Comparison of ENCODE assay signal across 9 cellular contexts in genomic region chr1:3610165-3610822, GRCh38. TPM values are rescaled to one million over a fixed set of nuclear protein-coding genes. Genes with fewer than 3 reads are reported as not detected.
A peak's percentile ranks its signal among the peaks of the same experiment; 100 is the strongest.
DNase-seq lines count a peak whose midpoint lies in the region; ATAC-seq and TF ChIP-seq lines count a peak whose summit lies in the region.
"Had no signal": no experiment of that assay in that cellular context is flagged by ENCODE, and none has a peak within 500 bp of the region (broad histone marks: within the 10 kb centered on the region; RNA-seq: fewer than 3 reads in every experiment).

No MANE protein-coding gene starts in this region.

- 6 to 15% (median 11%) methylated on average over 12 to 19 of the region's 19 CpGs for WGBS in spleen, 5 donors

- DNase-seq in activated CD4-positive, alpha-beta memory T cell treated with anti-CD3 and anti-CD28 coated beads for 36 hours, result no peak
- no peak for DNase-seq in activated CD4-positive, alpha-beta memory T cell treated with anti-CD3 and anti-CD28 coated beads, Interleukin-2, amount 10 ng/mL, durations not matched to agents 7 days and 5 days
- peak; percentile 89 for DNase-seq in NCI-H446 treated with DMSO at 0.1 percent for 48 hours (lab: John Stamatoyannopoulos, UW)
- peak; percentile 21 for DNase-seq in fibroblast of mammary gland (ENCODE audit: low read depth)
- DNase-seq in spleen, result no peak
- no peak for DNase-seq in NCI-H1930 (lab: John Stamatoyannopoulos, UW)
- DNase-seq in NAMALWA (ENCODE audit: low spot score), result no peak
- DNase-seq: C1 segment of cervical spinal cord had no signal

- no peak overlapping the region for H3K27ac Mint-ChIP-seq in activated CD4-positive, alpha-beta memory T cell treated with anti-CD3 and anti-CD28 coated beads for 36 hours
- no peak overlapping the region for H3K27ac Mint-ChIP-seq in activated CD4-positive, alpha-beta memory T cell treated with anti-CD3 and anti-CD28 coated beads, Interleukin-2, amount 10 ng/mL, durations not matched to agents 7 days and 5 days

- no peak overlapping the region for H3K4me3 ChIP-seq in fibroblast of mammary gland (ENCODE audit: control insufficient read depth, low read depth, low read length)
- H3K4me3 ChIP-seq in spleen, result peak overlapping the region in 7 of 8 donors; percentile 31 to 75 (median 45)

- TF ChIP-seq CTCF in fibroblast of mammary gland (conservative IDR thresholded peaks at IDR 0.05; ENCODE audit: control insufficient read depth, insufficient read depth, low read depth, low read length) (no peak), spleen (IDR thresholded peaks at IDR 0.05 in 8 of 11, conservative IDR thresholded peaks at IDR 0.05 in 3 of 11) (no peak)

- peaks cover 7% of the 10 kb centered on the region for H3K4me1 Mint-ChIP-seq in activated CD4-positive, alpha-beta memory T cell treated with anti-CD3 and anti-CD28 coated beads for 36 hours (ENCODE audit: low read depth)
- peaks cover 1% of the 10 kb centered on the region for H3K4me1 Mint-ChIP-seq in activated CD4-positive, alpha-beta memory T cell treated with anti-CD3 and anti-CD28 coated beads, Interleukin-2, amount 10 ng/mL, durations not matched to agents 7 days and 5 days

- no peak for TF ChIP-seq POLR2A in spleen (IDR thresholded peaks at IDR 0.05)

- no peak overlapping the region for H3K27ac ChIP-seq in spleen

- peak overlapping the region; percentile 18 for H3K4me3 Mint-ChIP-seq in activated CD4-positive, alpha-beta memory T cell treated with anti-CD3 and anti-CD28 coated beads for 36 hours
- H3K4me3 Mint-ChIP-seq in activated CD4-positive, alpha-beta memory T cell treated with anti-CD3 and anti-CD28 coated beads, Interleukin-2, amount 10 ng/mL, durations not matched to agents 7 days and 5 days, result no peak overlapping the region

- intact Hi-C loops in activated CD4-positive, alpha-beta memory T cell treated with anti-CD3 and anti-CD28 coated beads for 36 hours (cut with micrococcal nuclease), result no loop called here
- intact Hi-C loops in spleen (cut with DNase I; ENCODE audit: low total_unique reads), result no loop called here

- H3K27me3 ChIP-seq in spleen (replicated peaks in 1 of 7), result peaks cover 3 to 86% (median 33%) of the 10 kb centered on the region in 7 donors

- H3K9me3 Mint-ChIP-seq in activated CD4-positive, alpha-beta memory T cell treated with anti-CD3 and anti-CD28 coated beads for 36 hours, result no peaks in the 10 kb centered on the region
- no peaks in the 10 kb centered on the region for H3K9me3 Mint-ChIP-seq in activated CD4-positive, alpha-beta memory T cell treated with anti-CD3 and anti-CD28 coated beads, Interleukin-2, amount 10 ng/mL, durations not matched to agents 7 days and 5 days

- no peaks in the 10 kb centered on the region for H3K9me3 ChIP-seq in spleen

- no peak for ATAC-seq in HG02884 (IDR thresholded peaks at IDR 0.05; ENCODE audit: unreplicated experiment)

- no peaks in the 10 kb centered on the region for H3K36me3 Mint-ChIP-seq in activated CD4-positive, alpha-beta memory T cell treated with anti-CD3 and anti-CD28 coated beads for 36 hours
- H3K36me3 Mint-ChIP-seq in activated CD4-positive, alpha-beta memory T cell treated with anti-CD3 and anti-CD28 coated beads, Interleukin-2, amount 10 ng/mL, durations not matched to agents 7 days and 5 days (ENCODE audit: low read depth), result no peaks in the 10 kb centered on the region

- CTCF ChIA-PET in activated CD4-positive, alpha-beta memory T cell treated with anti-CD3 and anti-CD28 coated beads for 36 hours (lab: Charles Lee), result interaction anchor here (1.4 kb wide), 1 partner anchor 11 kb away, joined by 3 read pairs; no protein-coding TSS in a partner anchor
- CTCF ChIA-PET in activated CD4-positive, alpha-beta memory T cell treated with anti-CD3 and anti-CD28 coated beads, Interleukin-2, amount 10 ng/mL, durations not matched to agents 7 days and 5 days (lab: Charles Lee), result no interaction called here

- H3K4me1 ChIP-seq in spleen, result peaks cover 10 to 37% (median 27%) of the 10 kb centered on the region in 6 donors

- POLR2A ChIA-PET in activated CD4-positive, alpha-beta memory T cell treated with anti-CD3 and anti-CD28 coated beads for 36 hours (lab: Charles Lee), result no interaction called here
- POLR2A ChIA-PET in activated CD4-positive, alpha-beta memory T cell treated with anti-CD3 and anti-CD28 coated beads, Interleukin-2, amount 10 ng/mL, durations not matched to agents 7 days and 5 days (lab: Charles Lee), result no interaction called here

- H3K27me3 Mint-ChIP-seq in activated CD4-positive, alpha-beta memory T cell treated with anti-CD3 and anti-CD28 coated beads for 36 hours, result peaks cover 16% of the 10 kb centered on the region
- peaks cover 30% of the 10 kb centered on the region for H3K27me3 Mint-ChIP-seq in activated CD4-positive, alpha-beta memory T cell treated with anti-CD3 and anti-CD28 coated beads, Interleukin-2, amount 10 ng/mL, durations not matched to agents 7 days and 5 days

- H3K36me3 ChIP-seq in spleen, result no peaks in the 10 kb centered on the region

RNA-seq across cellular contexts. Expression of gene MEGF6, which starts 1.0 kb away (rescaled TPM):
- total RNA-seq in activated CD4-positive, alpha-beta memory T cell treated with anti-CD3 and anti-CD28 coated beads for 36 hours, result 1 to 10 TPM; 6.8 to 9.8 TPM
- total RNA-seq in activated CD4-positive, alpha-beta memory T cell treated with anti-CD3 and anti-CD28 coated beads, Interleukin-2, amount 10 ng/mL, durations not matched to agents 7 days and 5 days, result 10 to 100 TPM; 15.6 to 20.2 TPM
- total RNA-seq in spleen, result 10 to 100 TPM in 6 of 7 donors, 1 to 10 TPM in 1; 8.7 to 39.5 (median 27.1) TPM
- 10 to 100 TPM in 2 of 3 donors, 1 to 10 TPM in 1; 8.8 to 16.5 (median 10.0) TPM for polyA plus RNA-seq in spleen

RNA-seq across cellular contexts. Expression of gene TPRG1L, which starts 14.5 kb away (rescaled TPM):
- total RNA-seq in activated CD4-positive, alpha-beta memory T cell treated with anti-CD3 and anti-CD28 coated beads for 36 hours, result 10 to 100 TPM in 1 of 2 experiments, 1 to 10 TPM in 1; 9.2 to 10.4 TPM
- 10 to 100 TPM; 15.9 to 17.3 TPM for total RNA-seq in activated CD4-positive, alpha-beta memory T cell treated with anti-CD3 and anti-CD28 coated beads, Interleukin-2, amount 10 ng/mL, durations not matched to agents 7 days and 5 days
- 10 to 100 TPM; 23.7 to 45.9 (median 32.5) TPM for total RNA-seq in spleen
- polyA plus RNA-seq in spleen, result 10 to 100 TPM; 19.9 to 35.7 (median 20.9) TPM

RNA-seq across cellular contexts. Expression of gene WRAP73, which starts 39.6 kb away (rescaled TPM):
- total RNA-seq in activated CD4-positive, alpha-beta memory T cell treated with anti-CD3 and anti-CD28 coated beads for 36 hours, result 10 to 100 TPM; 34.5 to 34.6 TPM
- total RNA-seq in activated CD4-positive, alpha-beta memory T cell treated with anti-CD3 and anti-CD28 coated beads, Interleukin-2, amount 10 ng/mL, durations not matched to agents 7 days and 5 days, result 10 to 100 TPM; 34.7 to 38.9 TPM
- total RNA-seq in spleen, result 10 to 100 TPM; 21.0 to 28.0 (median 26.4) TPM
- polyA plus RNA-seq in spleen, result 10 to 100 TPM; 20.1 to 28.3 (median 24.2) TPM

RNA-seq across cellular contexts. Expression of gene TP73, which starts 42.0 kb away (rescaled TPM):
- under 1 TPM; 0.62 to 0.65 TPM for total RNA-seq in activated CD4-positive, alpha-beta memory T cell treated with anti-CD3 and anti-CD28 coated beads for 36 hours
- 1 to 10 TPM; 2.0 to 2.6 TPM for total RNA-seq in activated CD4-positive, alpha-beta memory T cell treated with anti-CD3 and anti-CD28 coated beads, Interleukin-2, amount 10 ng/mL, durations not matched to agents 7 days and 5 days
- total RNA-seq in spleen, result 1 to 10 TPM in 5 of 7 donors, under 1 TPM in 2; 0.63 to 4.3 (median 1.6) TPM
- under 1 TPM; 0.11 to 0.48 (median 0.21) TPM for polyA plus RNA-seq in spleen

Comparison
In these comparisons a context has a peak if more than half of its experiments do, and no peak if none do; other contexts are left out.
1. DNase-seq: peak in NCI-H446 treated with DMSO at 0.1 percent for 48 hours (single experiment) and fibroblast of mammary gland (single experiment); none in activated CD4-positive, alpha-beta memory T cell treated with anti-CD3 and anti-CD28 coated beads for 36 hours (single experiment), activated CD4-positive, alpha-beta memory T cell treated with anti-CD3 and anti-CD28 coated beads, Interleukin-2, amount 10 ng/mL, durations not matched to agents 7 days and 5 days (single experiment), spleen (single experiment), NCI-H1930 (0 of 2) and NAMALWA (single experiment).